ENCODE assay signal across 14 cellular contexts in the genomic region with DNA sequence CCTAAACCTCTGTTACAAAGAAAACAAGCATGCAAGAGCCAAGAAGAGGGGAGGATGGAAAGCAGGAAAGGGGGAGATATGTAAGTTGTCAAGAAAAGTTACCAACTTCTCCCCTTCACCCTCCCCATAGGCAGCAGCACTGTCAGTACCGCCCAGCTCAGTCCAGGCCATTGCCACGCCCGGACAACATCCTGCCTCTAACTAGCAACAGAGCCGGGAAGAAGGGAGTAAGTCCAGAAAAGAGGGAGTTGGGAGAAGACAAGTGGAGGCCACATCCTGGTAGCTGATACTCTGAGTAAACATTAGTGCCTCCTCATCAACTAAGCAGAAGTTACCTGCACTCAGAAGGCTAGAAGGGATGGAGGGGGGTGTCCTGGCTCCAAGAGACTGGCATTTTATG.
DNase-seq lines count a peak whose midpoint lies in the region; ATAC-seq and TF ChIP-seq lines count a peak whose summit lies in the region.
"Had no signal": no experiment of that assay in that cellular context is flagged by ENCODE, and none has a peak within 500 bp of the region (broad histone marks: within the 10 kb centered on the region; RNA-seq: fewer than 3 reads in every experiment).

No MANE protein-coding gene starts in this region.

- H3K9me3 ChIP-seq in Loucy (ENCODE audit: insufficient read depth, low read depth, low read length) (no peaks in the 10 kb centered on the region), gastroesophageal sphincter (no peaks in the 10 kb centered on the region), MM.1S (replicated peaks; ENCODE audit: insufficient read depth, low read length) (no peaks in the 10 kb centered on the region)

- TF ChIP-seq EP300 in gastroesophageal sphincter (IDR thresholded peaks at IDR 0.05) = no peak

- WGBS in gastroesophageal sphincter (ENCODE audit: low coverage in 1 of 2), 2 donors = no CpG with 5 or more reads among the region's 4 CpGs

- H3K9ac ChIP-seq in Loucy (ENCODE audit: low read depth, low read length, poor library complexity, severe bottlenecking) = peak overlapping the region; percentile 24
- no peak overlapping the region for H3K9ac ChIP-seq in MM.1S (ENCODE audit: low read length)

- H3K27ac ChIP-seq in gastroesophageal sphincter (peak overlapping the region; percentile 8 to 66 (median 54)), MM.1S (ENCODE audit: low read length) (no peak overlapping the region)
- H3K27ac ChIP-seq: SK-N-MC had no signal

- H3K4me3 ChIP-seq in AG10803 (ENCODE audit: low read length) = no peak overlapping the region
- no peak overlapping the region for H3K4me3 ChIP-seq in Loucy (ENCODE audit: low read length, poor library complexity, severe bottlenecking)
- no peak overlapping the region for H3K4me3 ChIP-seq in gastroesophageal sphincter
- no peak overlapping the region for H3K4me3 ChIP-seq in MM.1S (ENCODE audit: low read length)
- H3K4me3 ChIP-seq: SK-N-MC had no signal

- H3K4me1 ChIP-seq in Loucy (ENCODE audit: insufficient read depth, low read length, poor library complexity, severe bottlenecking) (peaks cover 55% of the 10 kb centered on the region), gastroesophageal sphincter (peaks cover 0 to 43% (median 17%) of the 10 kb centered on the region in 3 donors), MM.1S (ENCODE audit: low read length) (0 out of 2 replicates have a peak, but pooled peaks cover 6% of the 10 kb centered on the region)

- H4K20me1 ChIP-seq in Loucy (ENCODE audit: insufficient read depth, low read length, poor library complexity, severe bottlenecking) = no peaks in the 10 kb centered on the region
- H4K20me1 ChIP-seq in MM.1S (ENCODE audit: insufficient read depth, low read length) = no peaks in the 10 kb centered on the region

- TF ChIP-seq CTCF in AG10803 (conservative IDR thresholded peaks at IDR 0.05; ENCODE audit: low read length) (no peak), Loucy (conservative IDR thresholded peaks at IDR 0.05; ENCODE audit: low read length) (no peak), gastroesophageal sphincter (IDR thresholded peaks at IDR 0.05) (no peak), MM.1S (IDR thresholded peaks at IDR 0.05; ENCODE audit: low read length) (no peak)

- H3F3A ChIP-seq in Loucy (ENCODE audit: low read depth) (peaks cover 20% of the 10 kb centered on the region), MM.1S (ENCODE audit: insufficient read depth, low read length) (no peaks in the 10 kb centered on the region)

- no peak for TF ChIP-seq POLR2A in gastroesophageal sphincter (IDR thresholded peaks at IDR 0.05)

- H3K36me3 ChIP-seq in Loucy (ENCODE audit: insufficient read depth, low read length) (peaks cover 74% of the 10 kb centered on the region; the same call in 1 of the 2 replicates), gastroesophageal sphincter (peaks cover 0 to 56% of the 10 kb centered on the region in 2 donors), MM.1S (replicated peaks; ENCODE audit: insufficient read depth, low read length) (no peaks in the 10 kb centered on the region)

- peak; percentile 68 for DNase-seq in AG10803 (ENCODE audit: low read depth)
- DNase-seq in sciatic nerve (ENCODE audit: low spot score) = peak; percentile 57
- no peak for DNase-seq in MM.1S
- DNase-seq in NCI-H1436 treated with DMSO at 0.1 percent for 48 hours (lab: John Stamatoyannopoulos, UW) = no peak
- DNase-seq in SKM-1 (lab: John Stamatoyannopoulos, UW; ENCODE audit: unreplicated experiment) = no peak
- DNase-seq: activated CD4-positive, alpha-beta T cell treated with anti-CD3 and anti-CD28 coated beads for 36 hours; caudate nucleus; foreskin melanocyte; NCI-H1105; NCI-H69 had no signal

- peaks cover 44% of the 10 kb centered on the region for H3K79me2 ChIP-seq in Loucy (ENCODE audit: insufficient read depth, low read length)
- no peaks in the 10 kb centered on the region for H3K79me2 ChIP-seq in MM.1S (ENCODE audit: low read length)

- peak overlapping the region; percentile 19 for H3K4me2 ChIP-seq in Loucy (ENCODE audit: low read depth, low read length, poor library complexity, severe bottlenecking)
- H3K4me2 ChIP-seq in MM.1S (ENCODE audit: low read depth, low read length) = no peak overlapping the region

- H3K27me3 ChIP-seq in Loucy (ENCODE audit: insufficient read depth, low read length, poor library complexity, severe bottlenecking) (no peaks in the 10 kb centered on the region), gastroesophageal sphincter (no peaks in the 10 kb centered on the region), MM.1S (replicated peaks; ENCODE audit: insufficient read depth, low read length) (no peaks in the 10 kb centered on the region)

- intact Hi-C loops in sciatic nerve (cut with DNase I) = no loop called here

- ATAC-seq in gastroesophageal sphincter (peak; percentile 53), sciatic nerve (peak; percentile 80), GM21423 (IDR thresholded peaks at IDR 0.05; ENCODE audit: unreplicated experiment) (no peak)
- ATAC-seq: activated CD4-positive, alpha-beta T cell treated with anti-CD3 and anti-CD28 coated beads for 36 hours had no signal

- no peaks in the 10 kb centered on the region for H3K9me2 ChIP-seq in Loucy (replicated peaks; ENCODE audit: low read depth, low read length)
- H3K9me2 ChIP-seq in MM.1S (replicated peaks; ENCODE audit: insufficient read depth, low read length) = no peaks in the 10 kb centered on the region

- H2AFZ ChIP-seq in Loucy (ENCODE audit: low read length) = no peak overlapping the region
- H2AFZ ChIP-seq in MM.1S (ENCODE audit: low read length) = no peak overlapping the region

Comparison
In these comparisons a context has a peak if more than half of its experiments do, and no peak if none do; other contexts are left out.
1. DNase-seq: peak in AG10803 (single experiment) and sciatic nerve (single experiment); none in MM.1S (single experiment), NCI-H1436 treated with DMSO at 0.1 percent for 48 hours (single experiment) and SKM-1 (single experiment).